12 cellular contexts compared by ENCODE assay signal in the genomic region with DNA sequence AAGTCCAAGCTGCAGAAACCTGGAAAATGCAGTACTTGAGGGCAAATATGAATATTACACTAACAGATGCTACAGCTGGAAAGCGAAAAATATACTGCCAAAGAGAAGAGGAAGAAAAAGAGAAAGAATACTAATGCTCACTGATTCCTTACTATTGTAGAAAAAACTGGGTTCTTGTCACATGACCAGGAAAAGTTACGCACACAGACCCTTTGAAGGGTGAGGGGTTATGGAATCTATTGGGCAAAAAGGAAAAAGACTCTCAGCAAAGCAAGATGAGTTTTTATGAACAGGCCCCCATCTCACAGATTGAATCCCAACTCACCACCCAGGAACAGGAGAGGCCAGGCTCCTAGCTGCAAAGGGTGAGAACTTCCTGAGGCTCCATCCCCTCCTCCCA.
DNase-seq lines count a peak whose midpoint lies in the region; ATAC-seq and TF ChIP-seq lines count a peak whose summit lies in the region.
"Had no signal": no experiment of that assay in that cellular context is flagged by ENCODE, and none has a peak within 500 bp of the region (broad histone marks: within the 10 kb centered on the region; RNA-seq: fewer than 3 reads in every experiment).

No MANE protein-coding gene starts in this region.

- no peak overlapping the region for H3K4me3 Mint-ChIP-seq in stimulated activated naive CD8-positive, alpha-beta T cell treated with anti-CD3 and anti-CD28 coated beads, Interleukin-15, Interleukin-2, amounts not matched to agents 100 ng/mL and 50 ng/mL, for 24 hours
- peak overlapping the region; percentile 57 to 90 (median 79) for H3K4me3 Mint-ChIP-seq in T-cell

- no peak overlapping the region for H2AFZ ChIP-seq in fibroblast of lung (ENCODE audit: low read length)

- H3K4me1 ChIP-seq in fibroblast of lung (ENCODE audit: control insufficient read depth, extremely low read depth, insufficient read depth, low read length) (peaks cover 20% of the 10 kb centered on the region), upper lobe of right lung (peaks cover 40% of the 10 kb centered on the region)

- DNase-seq in stimulated activated naive CD8-positive, alpha-beta T cell treated with anti-CD3 and anti-CD28 coated beads, Interleukin-15, Interleukin-2, amounts not matched to agents 100 U/mL and 50 U/mL, for 24 hours: no peak
- no peak for DNase-seq in T-cell
- no peak for DNase-seq in fibroblast of lung (ENCODE audit: low read depth in 2 of 2)
- DNase-seq in stimulated activated CD4-positive, alpha-beta T cell treated with anti-CD3 and anti-CD28 coated beads, Interleukin-4, amount 100 ng/mL, for 24 hours: no peak
- no peak for DNase-seq in upper lobe of right lung
- DNase-seq: NCI-H1417; occipital lobe; stimulated activated CD4-positive, alpha-beta T cell treated with anti-CD3 and anti-CD28 coated beads, Interleukin-2, amount 100 ng/mL, for 24 hours; stomach had no signal

- H3K36me3 ChIP-seq in fibroblast of lung (ENCODE audit: control insufficient read depth, insufficient read depth, low read length) (no peaks in the 10 kb centered on the region), upper lobe of right lung (peaks cover 55% of the 10 kb centered on the region)

- ATAC-seq in stimulated activated naive CD8-positive, alpha-beta T cell treated with anti-CD3 and anti-CD28 coated beads, Interleukin-15, Interleukin-2, amounts not matched to agents 100 U/mL and 50 U/mL, for 24 hours: no peak
- ATAC-seq in T-cell (replicated peaks in 1 of 4) (no peak), HG03432 (IDR thresholded peaks at IDR 0.05; ENCODE audit: unreplicated experiment) (no peak), GM18505 (IDR thresholded peaks at IDR 0.05; ENCODE audit: unreplicated experiment) (no peak), upper lobe of right lung (no peak)

- H3K36me3 Mint-ChIP-seq in stimulated activated naive CD8-positive, alpha-beta T cell treated with anti-CD3 and anti-CD28 coated beads, Interleukin-15, Interleukin-2, amounts not matched to agents 100 ng/mL and 50 ng/mL, for 24 hours (ENCODE audit: low read depth): peaks cover 19% of the 10 kb centered on the region
- H3K36me3 Mint-ChIP-seq in T-cell: peaks cover 21% of the 10 kb centered on the region

- H3K27ac Mint-ChIP-seq in stimulated activated naive CD8-positive, alpha-beta T cell treated with anti-CD3 and anti-CD28 coated beads, Interleukin-15, Interleukin-2, amounts not matched to agents 100 ng/mL and 50 ng/mL, for 24 hours: peak overlapping the region; percentile 97
- H3K27ac Mint-ChIP-seq in T-cell: peak overlapping the region; percentile 96

- H3K27me3 Mint-ChIP-seq in stimulated activated naive CD8-positive, alpha-beta T cell treated with anti-CD3 and anti-CD28 coated beads, Interleukin-15, Interleukin-2, amounts not matched to agents 100 ng/mL and 50 ng/mL, for 24 hours: no peaks in the 10 kb centered on the region
- no peaks in the 10 kb centered on the region for H3K27me3 Mint-ChIP-seq in T-cell

- H3K27ac ChIP-seq in fibroblast of lung (ENCODE audit: insufficient read depth, low read length): peak overlapping the region; percentile 89
- H3K27ac ChIP-seq in upper lobe of right lung: no peak overlapping the region

- intact Hi-C loops in upper lobe of right lung (cut with DNase I): no loop called here

- CTCF ChIA-PET in T-cell (lab: Charles Lee): interaction anchor here in 1 of 2 donors (0.6 to 2.4 kb wide), 4 partner anchors 20 to 65 kb away, joined by 3 to 12 read pairs (median 6); no protein-coding TSS in a partner anchor

- POLR2A ChIA-PET in T-cell (lab: Charles Lee): interaction anchor here in 1 of 2 donors (0.9 to 4.2 kb wide), 2 partner anchors 24 to 49 kb away, joined by 6 to 62 read pairs; no protein-coding TSS in a partner anchor

- H4K20me1 ChIP-seq in fibroblast of lung (ENCODE audit: control insufficient read depth, extremely low read depth, insufficient read depth, low read length): no peaks in the 10 kb centered on the region

- no peaks in the 10 kb centered on the region for H3K27me3 ChIP-seq in fibroblast of lung (ENCODE audit: control insufficient read depth, insufficient read depth, low read length)
- no peaks in the 10 kb centered on the region for H3K27me3 ChIP-seq in upper lobe of right lung
- H3K27me3 ChIP-seq: stomach had no signal

- H3K4me3 ChIP-seq in fibroblast of lung (replicated peaks in 1 of 4; ENCODE audit: control extremely low read depth in 1 of 4, insufficient read depth in 1 of 4, low read depth in 3 of 4, low read length in 4 of 4) (no peak overlapping the region), upper lobe of right lung (no peak overlapping the region)
- H3K4me3 ChIP-seq: stomach had no signal

- H3K9me3 ChIP-seq in fibroblast of lung (ENCODE audit: control insufficient read depth, insufficient read depth, low read depth, low read length) (no peaks in the 10 kb centered on the region), upper lobe of right lung (no peaks in the 10 kb centered on the region)
- H3K9me3 ChIP-seq: stomach had no signal

- no peak overlapping the region for H3K9ac ChIP-seq in fibroblast of lung (ENCODE audit: insufficient read depth, low read length)

- TF ChIP-seq POLR2A in GM18505 (IDR thresholded peaks at IDR 0.05; ENCODE audit: borderline replicate concordance, extremely low read depth, insufficient read depth, insufficient read length): no peak

- H3K4me1 Mint-ChIP-seq in stimulated activated naive CD8-positive, alpha-beta T cell treated with anti-CD3 and anti-CD28 coated beads, Interleukin-15, Interleukin-2, amounts not matched to agents 100 ng/mL and 50 ng/mL, for 24 hours (ENCODE audit: low read depth): peaks cover 66% of the 10 kb centered on the region
- peaks cover 52 to 75% (median 70%) of the 10 kb centered on the region in 3 donors for H3K4me1 Mint-ChIP-seq in T-cell

- no peaks in the 10 kb centered on the region for H3K9me3 Mint-ChIP-seq in stimulated activated naive CD8-positive, alpha-beta T cell treated with anti-CD3 and anti-CD28 coated beads, Interleukin-15, Interleukin-2, amounts not matched to agents 100 ng/mL and 50 ng/mL, for 24 hours
- no peaks in the 10 kb centered on the region for H3K9me3 Mint-ChIP-seq in T-cell

- peaks cover 46% of the 10 kb centered on the region for H3K79me2 ChIP-seq in fibroblast of lung (ENCODE audit: control insufficient read depth, insufficient read depth, low read length)

- H3K4me2 ChIP-seq in fibroblast of lung (ENCODE audit: extremely low read depth, insufficient read depth, low read length): no peak overlapping the region

- TF ChIP-seq CTCF in fibroblast of lung (conservative IDR thresholded peaks at IDR 0.05 in 1 of 2, IDR thresholded peaks at IDR 0.05 in 1 of 2; ENCODE audit: low read depth in 1 of 2, low read length in 2 of 2) (no peak), upper lobe of right lung (IDR thresholded peaks at IDR 0.05) (no peak)
